20 cellular contexts compared by ENCODE assay signal in genomic region chr3:117285721-117286120, GRCh38.
"Had no signal": no experiment of that assay in that cellular context is flagged by ENCODE, and none has a peak within 500 bp of the region (broad histone marks: within the 10 kb centered on the region; RNA-seq: fewer than 3 reads in every experiment).

No MANE protein-coding gene starts in this region.

- H3K36me3 Mint-ChIP-seq: activated CD4-positive, alpha-beta memory T cell treated with anti-CD3 and anti-CD28 coated beads for 36 hours; activated naive CD8-positive, alpha-beta T cell treated with anti-CD3 and anti-CD28 coated beads for 36 hours had no signal

- H3K27ac Mint-ChIP-seq: activated B cell treated with CpG ODN at 0.5 μM for 24 hours; activated CD4-positive, alpha-beta memory T cell treated with anti-CD3 and anti-CD28 coated beads for 36 hours; activated naive CD8-positive, alpha-beta T cell treated with anti-CD3 and anti-CD28 coated beads for 36 hours; activated T-helper 1 cell treated with anti-CD3 and anti-CD28 coated beads, Interleukin-12 subunit alpha, Interleukin-12 subunit beta, Interleukin-2, Interleukin-4 antibody, amounts not matched to agents 30 ng/mL and 10 ng/mL and 1 ng/mL, durations not matched to agents 14 hours and 24 hours and 36 hours; nephron progenitor cell; T-helper 2 cell treated with Interferon-gamma antibody and Interleukin-4, amounts not matched to agents 5 μg/mL and 100 μg/mL, for 36 hours had no signal

- H3K4me3 Mint-ChIP-seq: activated B cell treated with CpG ODN at 0.5 μM for 24 hours; activated CD4-positive, alpha-beta memory T cell treated with anti-CD3 and anti-CD28 coated beads for 36 hours; activated naive CD8-positive, alpha-beta T cell treated with anti-CD3 and anti-CD28 coated beads for 36 hours; activated T-helper 1 cell treated with anti-CD3 and anti-CD28 coated beads, Interleukin-12 subunit alpha, Interleukin-12 subunit beta, Interleukin-2, Interleukin-4 antibody, amounts not matched to agents 30 ng/mL and 10 ng/mL and 1 ng/mL, durations not matched to agents 14 hours and 24 hours and 36 hours; nephron progenitor cell; T-helper 2 cell treated with Interferon-gamma antibody and Interleukin-4, amounts not matched to agents 5 μg/mL and 100 μg/mL, for 36 hours had no signal

- H3K4me1 Mint-ChIP-seq: activated B cell treated with CpG ODN at 0.5 μM for 24 hours; activated naive CD8-positive, alpha-beta T cell treated with anti-CD3 and anti-CD28 coated beads for 36 hours; nephron progenitor cell had no signal

- H3K27me3 Mint-ChIP-seq: activated B cell treated with CpG ODN at 0.5 μM for 24 hours; activated CD4-positive, alpha-beta memory T cell treated with anti-CD3 and anti-CD28 coated beads for 36 hours; activated naive CD8-positive, alpha-beta T cell treated with anti-CD3 and anti-CD28 coated beads for 36 hours had no signal

- DNase-seq: activated B cell treated with CpG ODN at 0.5 μM for 24 hours; activated CD4-positive, alpha-beta memory T cell treated with anti-CD3 and anti-CD28 coated beads for 36 hours; activated CD4-positive, alpha-beta T cell treated with anti-CD3 and anti-CD28 coated beads for 4 hours; activated naive CD8-positive, alpha-beta T cell treated with anti-CD3 and anti-CD28 coated beads for 36 hours; activated T-cell treated with anti-CD3 and anti-CD28 coated beads for 4 hours; body of pancreas; erythroblast; heart left ventricle; kidney; nephron progenitor cell; occipital lobe; retina; spleen; stimulated activated CD8-positive, alpha-beta memory T cell treated with anti-CD3 and anti-CD28 coated beads, Interleukin-4, amount 100 ng/mL, for 48 hours; stimulated activated naive CD4-positive, alpha-beta T cell; tibial artery; uterus had no signal

- ATAC-seq: body of pancreas, heart left ventricle, left lobe of liver had no signal

- H3K9me3 Mint-ChIP-seq: activated B cell treated with CpG ODN at 0.5 μM for 24 hours; activated T-helper 1 cell treated with anti-CD3 and anti-CD28 coated beads, Interleukin-12 subunit alpha, Interleukin-12 subunit beta, Interleukin-2, Interleukin-4 antibody, amounts not matched to agents 30 ng/mL and 10 ng/mL and 1 ng/mL, durations not matched to agents 14 hours and 24 hours and 36 hours; nephron progenitor cell; T-helper 2 cell treated with Interferon-gamma antibody and Interleukin-4, amounts not matched to agents 5 μg/mL and 100 μg/mL, for 36 hours had no signal
